In the genomic region with DNA sequence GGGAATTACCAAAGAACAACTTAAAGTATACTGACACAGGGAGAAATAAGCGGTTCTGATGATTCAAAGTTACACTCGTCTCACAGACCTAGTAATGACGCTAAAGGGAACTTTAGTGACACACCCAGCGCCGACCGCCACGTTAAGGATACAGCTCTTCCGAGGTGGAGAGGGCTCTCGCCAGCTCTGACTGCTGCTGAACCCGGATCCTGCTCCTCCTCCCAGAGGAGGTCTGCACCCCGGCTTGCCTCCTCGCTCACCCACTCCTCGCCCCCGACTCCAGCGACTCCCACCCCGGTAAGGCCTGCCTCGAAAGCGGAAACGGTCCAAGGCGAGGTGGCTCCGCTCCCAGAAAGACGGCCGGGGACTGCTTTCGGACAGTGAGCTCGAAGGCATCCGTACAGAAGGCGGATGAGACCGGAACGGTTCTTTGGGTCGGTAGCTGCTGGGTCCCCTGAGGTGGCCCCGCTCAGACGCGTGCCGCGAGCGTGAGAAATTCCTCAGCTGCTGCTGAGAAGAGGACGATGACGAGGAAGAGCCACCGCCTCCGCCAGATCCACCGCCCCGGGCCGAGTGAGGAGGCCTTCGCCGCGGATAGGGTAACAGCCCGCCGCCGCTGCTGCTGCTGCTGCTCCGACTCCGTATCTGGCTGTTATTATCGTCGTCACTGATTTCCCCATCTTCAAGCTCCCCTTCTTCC, we compare ENCODE assay signal across 1 cellular context.
A peak's percentile ranks its signal among the peaks of the same experiment; 100 is the strongest.
TF ChIP-seq lines count a peak whose summit lies in the region.

No MANE protein-coding gene starts in this region.

TF ChIP-seq in K562, 482 proteins besides CTCF, POLR2A, EP300 and RAD21 (continued from another document and continues in another):
- TF ChIP-seq NR2F6 (CRISPR knock-in tag; IDR thresholded peaks at IDR 0.05) (no peak), BRD9 (IDR thresholded peaks at IDR 0.05; ENCODE audit: low read depth, partially characterized antibody) (no peak), EZH2 (IDR thresholded peaks at IDR 0.05; ENCODE audit: borderline replicate concordance, low read depth, low read length) (no peak), ZNF764 (CRISPR knock-in tag; IDR thresholded peaks at IDR 0.05; ENCODE audit: low read depth) (no peak), KAT2B (IDR thresholded peaks at IDR 0.05; ENCODE audit: low read depth, low read length) (no peak), ARID2 (IDR thresholded peaks at IDR 0.05) (no peak), RBM25 (IDR thresholded peaks at IDR 0.05; ENCODE audit: low read depth, low read length, severe bottlenecking) (no peak), NFE2L1 (tag; IDR thresholded peaks at IDR 0.05; ENCODE audit: borderline replicate concordance, low read depth) (no peak), HNRNPUL1 (IDR thresholded peaks at IDR 0.05; ENCODE audit: low read length) (no peak), ZNF780A (CRISPR knock-in tag; IDR thresholded peaks at IDR 0.05) (no peak), ATF1 (CRISPR knock-in tag; IDR thresholded peaks at IDR 0.05) (no peak), ATF1 (tag; IDR thresholded peaks at IDR 0.05) (0 out of 2 replicates have a peak, but pooled peaks have one; percentile 4), MTA3 (IDR thresholded peaks at IDR 0.05; ENCODE audit: borderline replicate concordance) (peak; percentile 17; the same call in 1 of the 2 replicates), RFX7 (CRISPR knock-in tag; IDR thresholded peaks at IDR 0.05) (no peak), RNF2 (IDR thresholded peaks at IDR 0.05) (0 out of 2 replicates have a peak, but pooled peaks have one; percentile 17), SMC3 (conservative IDR thresholded peaks at IDR 0.05; ENCODE audit: insufficient read depth, low read depth, low read length) (no peak), ZNF778 (CRISPR knock-in tag; IDR thresholded peaks at IDR 0.05) (no peak), ZNF668 (CRISPR knock-in tag; IDR thresholded peaks at IDR 0.05) (no peak), BCOR (IDR thresholded peaks at IDR 0.05) (no peak), NUFIP1 (IDR thresholded peaks at IDR 0.05; ENCODE audit: partially characterized antibody) (no peak), PTBP1 (IDR thresholded peaks at IDR 0.05; ENCODE audit: low read depth, low read length) (no peak), GATAD2A (IDR thresholded peaks at IDR 0.05) (no peak), SRSF7 (optimal IDR thresholded peaks at IDR 0.05; ENCODE audit: low read depth, low read length) (no peak)
- TF ChIP-seq, protein P1, sequence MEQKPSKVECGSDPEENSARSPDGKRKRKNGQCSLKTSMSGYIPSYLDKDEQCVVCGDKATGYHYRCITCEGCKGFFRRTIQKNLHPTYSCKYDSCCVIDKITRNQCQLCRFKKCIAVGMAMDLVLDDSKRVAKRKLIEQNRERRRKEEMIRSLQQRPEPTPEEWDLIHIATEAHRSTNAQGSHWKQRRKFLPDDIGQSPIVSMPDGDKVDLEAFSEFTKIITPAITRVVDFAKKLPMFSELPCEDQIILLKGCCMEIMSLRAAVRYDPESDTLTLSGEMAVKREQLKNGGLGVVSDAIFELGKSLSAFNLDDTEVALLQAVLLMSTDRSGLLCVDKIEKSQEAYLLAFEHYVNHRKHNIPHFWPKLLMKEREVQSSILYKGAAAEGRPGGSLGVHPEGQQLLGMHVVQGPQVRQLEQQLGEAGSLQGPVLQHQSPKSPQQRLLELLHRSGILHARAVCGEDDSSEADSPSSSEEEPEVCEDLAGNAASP (IDR thresholded peaks at IDR 0.05) = no peak
- TF ChIP-seq, protein P2, sequence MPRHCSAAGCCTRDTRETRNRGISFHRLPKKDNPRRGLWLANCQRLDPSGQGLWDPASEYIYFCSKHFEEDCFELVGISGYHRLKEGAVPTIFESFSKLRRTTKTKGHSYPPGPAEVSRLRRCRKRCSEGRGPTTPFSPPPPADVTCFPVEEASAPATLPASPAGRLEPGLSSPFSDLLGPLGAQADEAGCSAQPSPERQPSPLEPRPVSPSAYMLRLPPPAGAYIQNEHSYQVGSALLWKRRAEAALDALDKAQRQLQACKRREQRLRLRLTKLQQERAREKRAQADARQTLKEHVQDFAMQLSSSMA (CRISPR knock-in tag; IDR thresholded peaks at IDR 0.05) = no peak
- TF ChIP-seq, protein P3, sequence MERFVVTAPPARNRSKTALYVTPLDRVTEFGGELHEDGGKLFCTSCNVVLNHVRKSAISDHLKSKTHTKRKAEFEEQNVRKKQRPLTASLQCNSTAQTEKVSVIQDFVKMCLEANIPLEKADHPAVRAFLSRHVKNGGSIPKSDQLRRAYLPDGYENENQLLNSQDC (CRISPR knock-in tag; IDR thresholded peaks at IDR 0.05) = no peak
- TF ChIP-seq, protein P4, sequence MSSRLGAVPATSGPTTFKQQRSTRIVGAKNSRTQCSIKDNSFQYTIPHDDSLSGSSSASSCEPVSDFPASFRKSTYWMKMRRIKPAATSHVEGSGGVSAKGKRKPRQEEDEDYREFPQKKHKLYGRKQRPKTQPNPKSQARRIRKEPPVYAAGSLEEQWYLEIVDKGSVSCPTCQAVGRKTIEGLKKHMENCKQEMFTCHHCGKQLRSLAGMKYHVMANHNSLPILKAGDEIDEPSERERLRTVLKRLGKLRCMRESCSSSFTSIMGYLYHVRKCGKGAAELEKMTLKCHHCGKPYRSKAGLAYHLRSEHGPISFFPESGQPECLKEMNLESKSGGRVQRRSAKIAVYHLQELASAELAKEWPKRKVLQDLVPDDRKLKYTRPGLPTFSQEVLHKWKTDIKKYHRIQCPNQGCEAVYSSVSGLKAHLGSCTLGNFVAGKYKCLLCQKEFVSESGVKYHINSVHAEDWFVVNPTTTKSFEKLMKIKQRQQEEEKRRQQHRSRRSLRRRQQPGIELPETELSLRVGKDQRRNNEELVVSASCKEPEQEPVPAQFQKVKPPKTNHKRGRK (tag; IDR thresholded peaks at IDR 0.05) = no peak
- TF ChIP-seq, protein P5, sequence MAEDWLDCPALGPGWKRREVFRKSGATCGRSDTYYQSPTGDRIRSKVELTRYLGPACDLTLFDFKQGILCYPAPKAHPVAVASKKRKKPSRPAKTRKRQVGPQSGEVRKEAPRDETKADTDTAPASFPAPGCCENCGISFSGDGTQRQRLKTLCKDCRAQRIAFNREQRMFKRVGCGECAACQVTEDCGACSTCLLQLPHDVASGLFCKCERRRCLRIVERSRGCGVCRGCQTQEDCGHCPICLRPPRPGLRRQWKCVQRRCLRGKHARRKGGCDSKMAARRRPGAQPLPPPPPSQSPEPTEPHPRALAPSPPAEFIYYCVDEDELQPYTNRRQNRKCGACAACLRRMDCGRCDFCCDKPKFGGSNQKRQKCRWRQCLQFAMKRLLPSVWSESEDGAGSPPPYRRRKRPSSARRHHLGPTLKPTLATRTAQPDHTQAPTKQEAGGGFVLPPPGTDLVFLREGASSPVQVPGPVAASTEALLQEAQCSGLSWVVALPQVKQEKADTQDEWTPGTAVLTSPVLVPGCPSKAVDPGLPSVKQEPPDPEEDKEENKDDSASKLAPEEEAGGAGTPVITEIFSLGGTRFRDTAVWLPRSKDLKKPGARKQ (CRISPR knock-in tag; IDR thresholded peaks at IDR 0.05) = no peak
- TF ChIP-seq, protein P6, sequence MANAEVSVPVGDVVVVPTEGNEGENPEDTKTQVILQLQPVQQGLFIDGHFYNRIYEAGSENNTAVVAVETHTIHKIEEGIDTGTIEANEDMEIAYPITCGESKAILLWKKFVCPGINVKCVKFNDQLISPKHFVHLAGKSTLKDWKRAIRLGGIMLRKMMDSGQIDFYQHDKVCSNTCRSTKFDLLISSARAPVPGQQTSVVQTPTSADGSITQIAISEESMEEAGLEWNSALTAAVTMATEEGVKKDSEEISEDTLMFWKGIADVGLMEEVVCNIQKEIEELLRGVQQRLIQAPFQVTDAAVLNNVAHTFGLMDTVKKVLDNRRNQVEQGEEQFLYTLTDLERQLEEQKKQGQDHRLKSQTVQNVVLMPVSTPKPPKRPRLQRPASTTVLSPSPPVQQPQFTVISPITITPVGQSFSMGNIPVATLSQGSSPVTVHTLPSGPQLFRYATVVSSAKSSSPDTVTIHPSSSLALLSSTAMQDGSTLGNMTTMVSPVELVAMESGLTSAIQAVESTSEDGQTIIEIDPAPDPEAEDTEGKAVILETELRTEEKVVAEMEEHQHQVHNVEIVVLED (CRISPR knock-in tag; IDR thresholded peaks at IDR 0.05) = no peak
- TF ChIP-seq, protein P7, sequence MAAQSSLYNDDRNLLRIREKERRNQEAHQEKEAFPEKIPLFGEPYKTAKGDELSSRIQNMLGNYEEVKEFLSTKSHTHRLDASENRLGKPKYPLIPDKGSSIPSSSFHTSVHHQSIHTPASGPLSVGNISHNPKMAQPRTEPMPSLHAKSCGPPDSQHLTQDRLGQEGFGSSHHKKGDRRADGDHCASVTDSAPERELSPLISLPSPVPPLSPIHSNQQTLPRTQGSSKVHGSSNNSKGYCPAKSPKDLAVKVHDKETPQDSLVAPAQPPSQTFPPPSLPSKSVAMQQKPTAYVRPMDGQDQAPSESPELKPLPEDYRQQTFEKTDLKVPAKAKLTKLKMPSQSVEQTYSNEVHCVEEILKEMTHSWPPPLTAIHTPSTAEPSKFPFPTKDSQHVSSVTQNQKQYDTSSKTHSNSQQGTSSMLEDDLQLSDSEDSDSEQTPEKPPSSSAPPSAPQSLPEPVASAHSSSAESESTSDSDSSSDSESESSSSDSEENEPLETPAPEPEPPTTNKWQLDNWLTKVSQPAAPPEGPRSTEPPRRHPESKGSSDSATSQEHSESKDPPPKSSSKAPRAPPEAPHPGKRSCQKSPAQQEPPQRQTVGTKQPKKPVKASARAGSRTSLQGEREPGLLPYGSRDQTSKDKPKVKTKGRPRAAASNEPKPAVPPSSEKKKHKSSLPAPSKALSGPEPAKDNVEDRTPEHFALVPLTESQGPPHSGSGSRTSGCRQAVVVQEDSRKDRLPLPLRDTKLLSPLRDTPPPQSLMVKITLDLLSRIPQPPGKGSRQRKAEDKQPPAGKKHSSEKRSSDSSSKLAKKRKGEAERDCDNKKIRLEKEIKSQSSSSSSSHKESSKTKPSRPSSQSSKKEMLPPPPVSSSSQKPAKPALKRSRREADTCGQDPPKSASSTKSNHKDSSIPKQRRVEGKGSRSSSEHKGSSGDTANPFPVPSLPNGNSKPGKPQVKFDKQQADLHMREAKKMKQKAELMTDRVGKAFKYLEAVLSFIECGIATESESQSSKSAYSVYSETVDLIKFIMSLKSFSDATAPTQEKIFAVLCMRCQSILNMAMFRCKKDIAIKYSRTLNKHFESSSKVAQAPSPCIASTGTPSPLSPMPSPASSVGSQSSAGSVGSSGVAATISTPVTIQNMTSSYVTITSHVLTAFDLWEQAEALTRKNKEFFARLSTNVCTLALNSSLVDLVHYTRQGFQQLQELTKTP (IDR thresholded peaks at IDR 0.05; ENCODE audit: low read depth in 1 of 2, partially characterized antibody in 2 of 2) = no peak
- TF ChIP-seq, protein P8, sequence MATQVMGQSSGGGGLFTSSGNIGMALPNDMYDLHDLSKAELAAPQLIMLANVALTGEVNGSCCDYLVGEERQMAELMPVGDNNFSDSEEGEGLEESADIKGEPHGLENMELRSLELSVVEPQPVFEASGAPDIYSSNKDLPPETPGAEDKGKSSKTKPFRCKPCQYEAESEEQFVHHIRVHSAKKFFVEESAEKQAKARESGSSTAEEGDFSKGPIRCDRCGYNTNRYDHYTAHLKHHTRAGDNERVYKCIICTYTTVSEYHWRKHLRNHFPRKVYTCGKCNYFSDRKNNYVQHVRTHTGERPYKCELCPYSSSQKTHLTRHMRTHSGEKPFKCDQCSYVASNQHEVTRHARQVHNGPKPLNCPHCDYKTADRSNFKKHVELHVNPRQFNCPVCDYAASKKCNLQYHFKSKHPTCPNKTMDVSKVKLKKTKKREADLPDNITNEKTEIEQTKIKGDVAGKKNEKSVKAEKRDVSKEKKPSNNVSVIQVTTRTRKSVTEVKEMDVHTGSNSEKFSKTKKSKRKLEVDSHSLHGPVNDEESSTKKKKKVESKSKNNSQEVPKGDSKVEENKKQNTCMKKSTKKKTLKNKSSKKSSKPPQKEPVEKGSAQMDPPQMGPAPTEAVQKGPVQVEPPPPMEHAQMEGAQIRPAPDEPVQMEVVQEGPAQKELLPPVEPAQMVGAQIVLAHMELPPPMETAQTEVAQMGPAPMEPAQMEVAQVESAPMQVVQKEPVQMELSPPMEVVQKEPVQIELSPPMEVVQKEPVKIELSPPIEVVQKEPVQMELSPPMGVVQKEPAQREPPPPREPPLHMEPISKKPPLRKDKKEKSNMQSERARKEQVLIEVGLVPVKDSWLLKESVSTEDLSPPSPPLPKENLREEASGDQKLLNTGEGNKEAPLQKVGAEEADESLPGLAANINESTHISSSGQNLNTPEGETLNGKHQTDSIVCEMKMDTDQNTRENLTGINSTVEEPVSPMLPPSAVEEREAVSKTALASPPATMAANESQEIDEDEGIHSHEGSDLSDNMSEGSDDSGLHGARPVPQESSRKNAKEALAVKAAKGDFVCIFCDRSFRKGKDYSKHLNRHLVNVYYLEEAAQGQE (CRISPR knock-in tag; IDR thresholded peaks at IDR 0.05; ENCODE audit: low read depth) = no peak
- TF ChIP-seq, protein P9, sequence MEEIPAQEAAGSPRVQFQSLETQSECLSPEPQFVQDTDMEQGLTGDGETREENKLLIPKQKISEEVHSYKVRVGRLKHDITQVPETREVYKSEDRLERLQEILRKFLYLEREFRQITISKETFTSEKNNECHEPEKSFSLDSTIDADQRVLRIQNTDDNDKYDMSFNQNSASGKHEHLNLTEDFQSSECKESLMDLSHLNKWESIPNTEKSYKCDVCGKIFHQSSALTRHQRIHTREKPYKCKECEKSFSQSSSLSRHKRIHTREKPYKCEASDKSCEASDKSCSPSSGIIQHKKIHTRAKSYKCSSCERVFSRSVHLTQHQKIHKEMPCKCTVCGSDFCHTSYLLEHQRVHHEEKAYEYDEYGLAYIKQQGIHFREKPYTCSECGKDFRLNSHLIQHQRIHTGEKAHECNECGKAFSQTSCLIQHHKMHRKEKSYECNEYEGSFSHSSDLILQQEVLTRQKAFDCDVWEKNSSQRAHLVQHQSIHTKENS (CRISPR knock-in tag; IDR thresholded peaks at IDR 0.05) = no peak
- TF ChIP-seq, protein P10, sequence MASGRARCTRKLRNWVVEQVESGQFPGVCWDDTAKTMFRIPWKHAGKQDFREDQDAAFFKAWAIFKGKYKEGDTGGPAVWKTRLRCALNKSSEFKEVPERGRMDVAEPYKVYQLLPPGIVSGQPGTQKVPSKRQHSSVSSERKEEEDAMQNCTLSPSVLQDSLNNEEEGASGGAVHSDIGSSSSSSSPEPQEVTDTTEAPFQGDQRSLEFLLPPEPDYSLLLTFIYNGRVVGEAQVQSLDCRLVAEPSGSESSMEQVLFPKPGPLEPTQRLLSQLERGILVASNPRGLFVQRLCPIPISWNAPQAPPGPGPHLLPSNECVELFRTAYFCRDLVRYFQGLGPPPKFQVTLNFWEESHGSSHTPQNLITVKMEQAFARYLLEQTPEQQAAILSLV (tag; IDR thresholded peaks at IDR 0.05) = no peak
- TF ChIP-seq, protein P11, sequence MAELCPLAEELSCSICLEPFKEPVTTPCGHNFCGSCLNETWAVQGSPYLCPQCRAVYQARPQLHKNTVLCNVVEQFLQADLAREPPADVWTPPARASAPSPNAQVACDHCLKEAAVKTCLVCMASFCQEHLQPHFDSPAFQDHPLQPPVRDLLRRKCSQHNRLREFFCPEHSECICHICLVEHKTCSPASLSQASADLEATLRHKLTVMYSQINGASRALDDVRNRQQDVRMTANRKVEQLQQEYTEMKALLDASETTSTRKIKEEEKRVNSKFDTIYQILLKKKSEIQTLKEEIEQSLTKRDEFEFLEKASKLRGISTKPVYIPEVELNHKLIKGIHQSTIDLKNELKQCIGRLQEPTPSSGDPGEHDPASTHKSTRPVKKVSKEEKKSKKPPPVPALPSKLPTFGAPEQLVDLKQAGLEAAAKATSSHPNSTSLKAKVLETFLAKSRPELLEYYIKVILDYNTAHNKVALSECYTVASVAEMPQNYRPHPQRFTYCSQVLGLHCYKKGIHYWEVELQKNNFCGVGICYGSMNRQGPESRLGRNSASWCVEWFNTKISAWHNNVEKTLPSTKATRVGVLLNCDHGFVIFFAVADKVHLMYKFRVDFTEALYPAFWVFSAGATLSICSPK (IDR thresholded peaks at IDR 0.05; ENCODE audit: borderline replicate concordance) = no peak
- TF ChIP-seq, protein P12, sequence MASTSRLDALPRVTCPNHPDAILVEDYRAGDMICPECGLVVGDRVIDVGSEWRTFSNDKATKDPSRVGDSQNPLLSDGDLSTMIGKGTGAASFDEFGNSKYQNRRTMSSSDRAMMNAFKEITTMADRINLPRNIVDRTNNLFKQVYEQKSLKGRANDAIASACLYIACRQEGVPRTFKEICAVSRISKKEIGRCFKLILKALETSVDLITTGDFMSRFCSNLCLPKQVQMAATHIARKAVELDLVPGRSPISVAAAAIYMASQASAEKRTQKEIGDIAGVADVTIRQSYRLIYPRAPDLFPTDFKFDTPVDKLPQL (IDR thresholded peaks at IDR 0.05; ENCODE audit: extremely low read depth, insufficient read length) = no peak
